Comparison of ENCODE assay signal across 18 cellular contexts in the genomic region with DNA sequence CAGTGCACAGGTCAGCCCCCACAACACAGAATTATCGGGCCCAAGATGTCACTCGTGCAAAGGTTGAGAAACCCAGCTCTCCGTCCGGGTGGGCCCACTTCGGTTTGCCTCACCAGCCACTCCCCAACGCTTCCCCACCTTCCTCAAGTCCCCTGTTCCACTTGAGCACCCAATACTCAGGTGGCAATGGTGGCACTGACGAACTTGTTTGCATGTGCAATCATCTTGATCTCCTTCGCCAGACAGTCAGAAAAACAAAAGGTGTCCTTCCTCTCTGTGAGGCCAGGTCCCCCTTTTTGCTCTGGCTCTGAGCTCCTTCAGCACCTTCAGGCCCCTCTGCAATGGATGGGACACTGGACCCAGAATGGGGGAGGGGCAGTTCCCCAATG. TPM values are rescaled to one million over a fixed set of nuclear protein-coding genes. Genes with fewer than 3 reads are reported as not detected.
DNase-seq lines count a peak whose midpoint lies in the region; ATAC-seq, FAIRE-seq and TF ChIP-seq lines count a peak whose summit lies in the region.
"Had no signal": no experiment of that assay in that cellular context is flagged by ENCODE, and none has a peak within 500 bp of the region (broad histone marks: within the 10 kb centered on the region; RNA-seq: fewer than 3 reads in every experiment).

No MANE protein-coding gene starts in this region.

- H2BK120ac ChIP-seq in IMR-90 (ENCODE audit: low read depth, low read length) = no peak overlapping the region

- no peak overlapping the region for H3K27ac ChIP-seq in CD8-positive, alpha-beta T cell (ENCODE audit: low read depth, low read length)
- H3K27ac ChIP-seq in IMR-90 (ENCODE audit: insufficient read depth, low read length) (no peak overlapping the region), astrocyte (ENCODE audit: low read depth, low read length) (no peak overlapping the region), ovary (no peak overlapping the region), tibial nerve (no peak overlapping the region)
- H3K27ac ChIP-seq: brain microvascular endothelial cell, GM23248, lower lobe of right lung had no signal

- H3K4me1 ChIP-seq in CD8-positive, alpha-beta T cell (ENCODE audit: insufficient read depth, low read length) = peaks cover 53% of the 10 kb centered on the region
- peaks cover 15% of the 10 kb centered on the region for H3K4me1 ChIP-seq in IMR-90 (ENCODE audit: control insufficient read depth, insufficient read depth, low read length)
- peaks cover 39% of the 10 kb centered on the region for H3K4me1 ChIP-seq in astrocyte (ENCODE audit: insufficient read depth, low read length)
- H3K4me1 ChIP-seq in ovary (ENCODE audit: insufficient read depth) = peaks cover 41% of the 10 kb centered on the region
- H3K4me1 ChIP-seq in tibial nerve = peaks cover 0 to 57% (median 29%) of the 10 kb centered on the region in 4 donors

- peaks cover 32 to 79% of the 10 kb centered on the region in 2 experiments for H3K79me1 ChIP-seq in IMR-90 (ENCODE audit: low read depth in 1 of 2, low read length in 2 of 2)

- no peak for FAIRE-seq in astrocyte (lab: Jason Lieb, UNC)

- BruUV-seq in IMR-90 (replicated peaks; lab: Mats Ljungman, UMichigan) = no TSS peak

- WGBS in IMR-90 (ENCODE audit: extremely low coverage in 2 of 2, insufficient read length in 1 of 2), 2 experiments = 100% methylated on average over 7 of the region's 8 CpGs; no CpG with 5 or more reads in 1 of the 2 experiments
- WGBS in ovary, 3 donors = 95 to 97% (median 96%) methylated on average over 8 of the region's 8 CpGs
- 95 to 96% methylated on average over 8 of the region's 8 CpGs for WGBS in tibial nerve, 2 donors

- no peaks in the 10 kb centered on the region for H3K27me3 Mint-ChIP-seq in CD8-positive, alpha-beta T cell (ENCODE audit: low read depth)
- H3K27me3 Mint-ChIP-seq in astrocyte (ENCODE audit: low read depth, unreplicated experiment) = no peaks in the 10 kb centered on the region
- H3K27me3 Mint-ChIP-seq in neural crest cell (ENCODE audit: low read depth) = no peaks in the 10 kb centered on the region
- H3K27me3 Mint-ChIP-seq: activated naive CD4-positive, alpha-beta T cell treated with anti-CD3 and anti-CD28 coated beads, Interleukin-2, amount 50 U/mL, for 24 hours had no signal

- peaks cover 26% of the 10 kb centered on the region for H3K36me3 Mint-ChIP-seq in CD8-positive, alpha-beta T cell
- H3K36me3 Mint-ChIP-seq in astrocyte (ENCODE audit: low read depth, unreplicated experiment) = peaks cover 11% of the 10 kb centered on the region
- H3K36me3 Mint-ChIP-seq in neural crest cell (ENCODE audit: low read depth) = peaks cover 3% of the 10 kb centered on the region

- dilution Hi-C loops in IMR-90 (cut with HindIII; ENCODE audit: low sequenced_read_pairs, unreplicated experiment) = no loop called here

- no peak overlapping the region for H3K56ac ChIP-seq in IMR-90 (ENCODE audit: extremely low read depth, insufficient read depth, low read length)

- H3K9me3 ChIP-seq in CD8-positive, alpha-beta T cell (ENCODE audit: low read length) = no peaks in the 10 kb centered on the region
- no peaks in the 10 kb centered on the region for H3K9me3 ChIP-seq in IMR-90 (ENCODE audit: control insufficient read depth, insufficient read depth, low read length)
- no peaks in the 10 kb centered on the region for H3K9me3 ChIP-seq in astrocyte (ENCODE audit: insufficient read depth, low read depth, low read length)
- H3K9me3 ChIP-seq in ovary = no peaks in the 10 kb centered on the region
- H3K9me3 ChIP-seq in tibial nerve = no peaks in the 10 kb centered on the region
- H3K9me3 ChIP-seq: lower lobe of right lung had no signal

- peaks cover 4% of the 10 kb centered on the region for H3K36me3 ChIP-seq in CD8-positive, alpha-beta T cell (ENCODE audit: insufficient read depth, low read length)
- peaks cover 2% of the 10 kb centered on the region; the same call in 1 of the 2 replicates for H3K36me3 ChIP-seq in IMR-90 (ENCODE audit: control insufficient read depth, insufficient read depth, low read length)
- no peaks in the 10 kb centered on the region for H3K36me3 ChIP-seq in astrocyte (ENCODE audit: insufficient read depth, low read length)
- H3K36me3 ChIP-seq in ovary = no peaks in the 10 kb centered on the region
- no peaks in the 10 kb centered on the region for H3K36me3 ChIP-seq in tibial nerve
- H3K36me3 ChIP-seq: brain microvascular endothelial cell, lower lobe of right lung had no signal

- DNase-seq in CD8-positive, alpha-beta T cell = no peak
- DNase-seq in IMR-90 = no peak
- DNase-seq in astrocyte (ENCODE audit: low read depth) = no peak
- DNase-seq in neural crest cell (ENCODE audit: low read depth, low spot score) = no peak
- DNase-seq in HT-29 (ENCODE audit: low spot score) = no peak
- DNase-seq in ovary = no peak
- DNase-seq in tibial nerve (ENCODE audit: low spot score in 2 of 2) = no peak
- DNase-seq in central memory CD4-positive, alpha-beta T cell = no peak
- DNase-seq: KBM-7, lower lobe of right lung, NCI-H1092 treated with DMSO at 0.1 percent for 48 hours, NCI-H69 had no signal

- H2BK20ac ChIP-seq in IMR-90 (ENCODE audit: low read depth, low read length) = no peak overlapping the region

- in situ Hi-C loops in IMR-90 (cut with MboI; ENCODE audit: low sequenced_read_pairs) = no loop called here

- no peak for TF ChIP-seq POLR2A in IMR-90 (IDR thresholded peaks at IDR 0.05; ENCODE audit: low read depth, low read length)
- no peak for TF ChIP-seq POLR2A in ovary (IDR thresholded peaks at IDR 0.05)
- no peak for TF ChIP-seq POLR2A in tibial nerve (IDR thresholded peaks at IDR 0.05)

- no peak overlapping the region for H3K4ac ChIP-seq in IMR-90 (ENCODE audit: low read depth, low read length)

- TF ChIP-seq EP300 in ovary (IDR thresholded peaks at IDR 0.05) (no peak), tibial nerve (IDR thresholded peaks at IDR 0.05) (no peak)

- H4K8ac ChIP-seq in IMR-90 (ENCODE audit: low read depth in 2 of 2, low read length in 2 of 2) = no peak overlapping the region

- H4K5ac ChIP-seq in IMR-90 (ENCODE audit: low read depth, low read length) = no peak overlapping the region

- H3K79me2 ChIP-seq in astrocyte (ENCODE audit: insufficient read depth, low read length) = peaks cover 58% of the 10 kb centered on the region

- no peak for TF ChIP-seq RAD21 in IMR-90 (IDR thresholded peaks at IDR 0.05; ENCODE audit: low read length)

- H2BK5ac ChIP-seq in IMR-90 (ENCODE audit: low read depth, low read length, poor library complexity, severe bottlenecking) = no peak overlapping the region

- no peak overlapping the region for H3K9ac ChIP-seq in IMR-90 (ENCODE audit: low read depth, low read length)
- no peak overlapping the region for H3K9ac ChIP-seq in astrocyte (ENCODE audit: low read length)
- H3K9ac ChIP-seq: GM23248 had no signal

- H2AFZ ChIP-seq in IMR-90 (replicated peaks; ENCODE audit: low read length, poor library complexity) = no peak overlapping the region
- H2AFZ ChIP-seq in astrocyte (ENCODE audit: low read depth, low read length) = no peak overlapping the region
- H2AFZ ChIP-seq: GM23248 had no signal

- no peaks in the 10 kb centered on the region for H3K27me3 ChIP-seq in CD8-positive, alpha-beta T cell (ENCODE audit: insufficient read depth, low read length)
- H3K27me3 ChIP-seq in IMR-90 (ENCODE audit: control insufficient read depth, insufficient read depth, low read length) (no peaks in the 10 kb centered on the region), astrocyte (ENCODE audit: insufficient read depth, low read length) (no peaks in the 10 kb centered on the region), ovary (no peaks in the 10 kb centered on the region), tibial nerve (no peaks in the 10 kb centered on the region)
- H3K27me3 ChIP-seq: brain microvascular endothelial cell had no signal

- peaks cover 21% of the 10 kb centered on the region for H3K9me1 ChIP-seq in IMR-90 (ENCODE audit: insufficient read depth, low read length)

- H3K4me2 ChIP-seq in IMR-90 (ENCODE audit: low read depth, low read length) = no peak overlapping the region
- peak overlapping the region; percentile 76 for H3K4me2 ChIP-seq in astrocyte (ENCODE audit: low read length)

- H3K18ac ChIP-seq in IMR-90 (ENCODE audit: low read depth, low read length) = no peak overlapping the region

- H3K9me3 Mint-ChIP-seq in CD8-positive, alpha-beta T cell = no peaks in the 10 kb centered on the region
- H3K9me3 Mint-ChIP-seq in astrocyte (ENCODE audit: unreplicated experiment) = peaks cover 3% of the 10 kb centered on the region
- H3K9me3 Mint-ChIP-seq in neural crest cell = no peaks in the 10 kb centered on the region
- H3K9me3 Mint-ChIP-seq: activated naive CD4-positive, alpha-beta T cell treated with anti-CD3 and anti-CD28 coated beads, Interleukin-2, amount 50 U/mL, for 24 hours had no signal

- no peak overlapping the region for H2BK15ac ChIP-seq in IMR-90 (ENCODE audit: low read depth, low read length)

- no peak for ATAC-seq in CD8-positive, alpha-beta T cell
- ATAC-seq in IMR-90 (ENCODE audit: low read depth) = no peak
- ATAC-seq: esophagus mucosa, lower lobe of right lung, Panc1 had no signal

- TF ChIP-seq CTCF in CD8-positive, alpha-beta T cell (IDR thresholded peaks at IDR 0.05) = no peak
- TF ChIP-seq CTCF in IMR-90 (conservative IDR thresholded peaks at IDR 0.05; ENCODE audit: low read depth, low read length) (no peak), astrocyte (IDR thresholded peaks at IDR 0.05; ENCODE audit: insufficient read depth, low read depth, low read length) (no peak), neural crest cell (conservative IDR thresholded peaks at IDR 0.05) (no peak), ovary (IDR thresholded peaks at IDR 0.05) (no peak), tibial nerve (IDR thresholded peaks at IDR 0.05) (no peak)

- H3K23ac ChIP-seq in IMR-90 (ENCODE audit: low read depth, low read length) = 0 out of 2 replicates have a peak overlapping the region, but pooled peaks have one; percentile 9

- H3K4me3 Mint-ChIP-seq in CD8-positive, alpha-beta T cell = peak overlapping the region; percentile 22
- peak overlapping the region; percentile 41 for H3K4me3 Mint-ChIP-seq in astrocyte (ENCODE audit: unreplicated experiment)
- H3K4me3 Mint-ChIP-seq in neural crest cell = peak overlapping the region; percentile 76

- peaks cover 74% of the 10 kb centered on the region for H3K4me1 Mint-ChIP-seq in CD8-positive, alpha-beta T cell (ENCODE audit: low read depth)
- H3K4me1 Mint-ChIP-seq in astrocyte (ENCODE audit: low read depth, unreplicated experiment) = peaks cover 50% of the 10 kb centered on the region
- peaks cover 49% of the 10 kb centered on the region for H3K4me1 Mint-ChIP-seq in neural crest cell

- H3K14ac ChIP-seq in IMR-90 (replicated peaks; ENCODE audit: low read depth, low read length) = no peak overlapping the region

- CTCF ChIA-PET in CD8-positive, alpha-beta T cell (lab: Charles Lee) = interaction anchor here (3.8 kb wide), 1 partner anchor 72 kb away, joined by 18 read pairs; no protein-coding TSS in a partner anchor
- CTCF ChIA-PET in IMR-90 (lab: Yijun Ruan, JAX) = no interaction called here

- peak overlapping the region; percentile 10 for H3K27ac Mint-ChIP-seq in CD8-positive, alpha-beta T cell
- H3K27ac Mint-ChIP-seq in astrocyte (ENCODE audit: unreplicated experiment) = peak overlapping the region; percentile 3
- H3K27ac Mint-ChIP-seq in neural crest cell (ENCODE audit: unreplicated experiment) = peak overlapping the region; percentile 84
- H3K27ac Mint-ChIP-seq: activated naive CD4-positive, alpha-beta T cell treated with anti-CD3 and anti-CD28 coated beads, Interleukin-2, amount 50 U/mL, for 24 hours had no signal

- H4K20me1 ChIP-seq in IMR-90 (ENCODE audit: insufficient read depth, low read length) (peaks cover 67% of the 10 kb centered on the region), astrocyte (ENCODE audit: insufficient read depth, low read length) (peaks cover 75% of the 10 kb centered on the region)

- H3K4me3 ChIP-seq in CD8-positive, alpha-beta T cell (ENCODE audit: low read depth, low read length) = no peak overlapping the region
- H3K4me3 ChIP-seq in IMR-90 (ENCODE audit: insufficient read depth, low read depth, low read length) (no peak overlapping the region), astrocyte (ENCODE audit: insufficient read depth, low read depth, low read length) (no peak overlapping the region), ovary (no peak overlapping the region), tibial nerve (no peak overlapping the region)
- H3K4me3 ChIP-seq: GM23248, lower lobe of right lung, SK-N-MC had no signal

- intact Hi-C loops in CD8-positive, alpha-beta T cell (cut with DNase I, micrococcal nuclease) = loop anchor here in 1 of 2 experiments (1.0 to 10.0 kb wide), 2 partner anchors 51 to 52 kb away; partner anchors contain the start of genes COG7, EARS2 and UBFD1
- intact Hi-C loops in IMR-90 (cut with micrococcal nuclease) (no loop called here), ovary (cut with DNase I) (loop anchor here in 1 of 4 donors (10.0 kb wide), 1 partner anchor 48 kb away; the partner anchor contains the start of genes EARS2 and UBFD1)

- H2AK9ac ChIP-seq in IMR-90 (replicated peaks; ENCODE audit: low read depth, low read length, poor library complexity) = peak overlapping the region; percentile 61

- POLR2A ChIA-PET in CD8-positive, alpha-beta T cell (lab: Charles Lee) = no interaction called here
- POLR2A ChIA-PET in IMR-90 (lab: Charles Lee; ENCODE audit: unreplicated experiment) = no interaction called here

- H2AK5ac ChIP-seq in IMR-90 (ENCODE audit: low read depth, low read length) = no peak overlapping the region

- H4K91ac ChIP-seq in IMR-90 (ENCODE audit: insufficient read depth, low read depth, low read length) = no peak overlapping the region

RNA-seq across cellular contexts. Expression of gene GGA2, which starts 3.7 kb away (rescaled TPM):
- 100 to 1,000 TPM; 220 to 239 TPM for total RNA-seq in CD8-positive, alpha-beta T cell
- total RNA-seq in IMR-90 (2012; rRNA removed) (16.5 and 23.9 TPM in 2 replicates), astrocyte (74.2 and 84.0 TPM in 2 replicates), neural crest cell (93.4 and 100 TPM in 2 replicates), ovary (100 to 1,000 TPM in 1 of 7 donors, 10 to 100 TPM in 6; 27.1 to 111 (median 83.3) TPM), tibial nerve (10 to 100 TPM; 29.9 to 40.6 (median 36.8) TPM)
- polyA plus RNA-seq in IMR-90 (2012; rRNA removed) (24.6 and 30.1 TPM in 2 replicates), ovary (100 to 1,000 TPM in 1 of 2 donors, 10 to 100 TPM in 1; 36.3 to 141 TPM)
- 10.5 and 11.2 TPM in 2 replicates for polyA plus RNA-seq in IMR-90 (2012; cell fraction: cytosol; rRNA removed)
- 35.3 and 69.6 TPM in 2 replicates for polyA plus RNA-seq in IMR-90 (2012; cell fraction: nucleus; rRNA removed; ENCODE audit: low replicate concordance)
- total RNA-seq in HT-29 (2014; rRNA removed; shearing (Covaris generic)) = 25.9 and 45.9 TPM in 2 replicates

RNA-seq across cellular contexts. Expression of gene EARS2, which starts 50.5 kb away (rescaled TPM):
- 1 to 10 TPM; 7.2 to 8.8 TPM for total RNA-seq in CD8-positive, alpha-beta T cell
- total RNA-seq in IMR-90 (2012; rRNA removed) (23.3 and 28.1 TPM in 2 replicates), astrocyte (19.4 and 24.4 TPM in 2 replicates), neural crest cell (27.5 and 27.9 TPM in 2 replicates), ovary (10 to 100 TPM; 11.1 to 29.0 (median 18.5) TPM), tibial nerve (10 to 100 TPM; 42.2 to 70.7 (median 57.1) TPM)
- polyA plus RNA-seq in IMR-90 (2012; rRNA removed) (37.7 and 37.8 TPM in 2 replicates), ovary (10 to 100 TPM in 1 of 2 donors, 1 to 10 TPM in 1; 9.5 to 26.7 TPM)
- 11.8 and 19.7 TPM in 2 replicates for polyA plus RNA-seq in IMR-90 (2012; cell fraction: cytosol; rRNA removed)
- polyA plus RNA-seq in IMR-90 (2012; cell fraction: nucleus; rRNA removed; ENCODE audit: low replicate concordance) = 32.3 and 45.8 TPM in 2 replicates
- 64.7 and 83.3 TPM in 2 replicates for total RNA-seq in HT-29 (2014; rRNA removed; shearing (Covaris generic))

RNA-seq across cellular contexts. Expression of gene UBFD1, which starts 50.9 kb away (rescaled TPM):
- total RNA-seq in CD8-positive, alpha-beta T cell = 10 to 100 TPM; 49.0 to 51.1 TPM
- total RNA-seq in IMR-90 (2012; rRNA removed) = 39.3 and 48.9 TPM in 2 replicates
- 48.4 and 55.0 TPM in 2 replicates for polyA plus RNA-seq in IMR-90 (2012; rRNA removed)
- 29.3 and 70.8 TPM in 2 replicates for polyA plus RNA-seq in IMR-90 (2012; cell fraction: cytosol; rRNA removed)
- 68.5 and 100.0 TPM in 2 replicates for polyA plus RNA-seq in IMR-90 (2012; cell fraction: nucleus; rRNA removed; ENCODE audit: low replicate concordance)
- 144 and 146 TPM in 2 replicates for total RNA-seq in astrocyte
- total RNA-seq in neural crest cell = 89.5 and 91.0 TPM in 2 replicates
- 67.3 and 94.4 TPM in 2 replicates for total RNA-seq in HT-29 (2014; rRNA removed; shearing (Covaris generic))
- 10 to 100 TPM; 45.2 to 67.4 (median 54.0) TPM for total RNA-seq in ovary
- polyA plus RNA-seq in ovary = 10 to 100 TPM; 13.8 to 55.1 TPM
- total RNA-seq in tibial nerve = 100 to 1,000 TPM in 1 of 4 donors, 10 to 100 TPM in 3; 70.5 to 110 (median 76.5) TPM

RNA-seq across cellular contexts. Expression of gene COG7, which starts 53.6 kb away (rescaled TPM):
- total RNA-seq in CD8-positive, alpha-beta T cell = 10 to 100 TPM; 13.3 to 14.7 TPM
- total RNA-seq in IMR-90 (2012; rRNA removed) (25.6 and 28.5 TPM in 2 replicates), astrocyte (17.9 and 19.8 TPM in 2 replicates), neural crest cell (18.8 and 18.9 TPM in 2 replicates), ovary (10 to 100 TPM; 16.5 to 21.5 (median 19.3) TPM), tibial nerve (10 to 100 TPM; 21.6 to 35.7 (median 24.8) TPM)
- polyA plus RNA-seq in IMR-90 (2012; rRNA removed) (43.7 and 49.2 TPM in 2 replicates), ovary (10 to 100 TPM; 13.8 to 15.1 TPM)
- 22.4 and 39.2 TPM in 2 replicates for polyA plus RNA-seq in IMR-90 (2012; cell fraction: cytosol; rRNA removed)
- polyA plus RNA-seq in IMR-90 (2012; cell fraction: nucleus; rRNA removed; ENCODE audit: low replicate concordance) = 79.3 and 108 TPM in 2 replicates
- total RNA-seq in HT-29 (2014; rRNA removed; shearing (Covaris generic)) = 17.5 and 18.3 TPM in 2 replicates

Comparison
In these comparisons a context has a peak if more than half of its experiments do, and no peak if none do; other contexts are left out.
1. H3K27ac Mint-ChIP-seq: peak in every context shown above with its lines; median percentile 84 in neural crest cell; 10 in CD8-positive, alpha-beta T cell; 3 in astrocyte.
2. H3K4me3 Mint-ChIP-seq: peak in every context shown above with its lines; median percentile 76 in neural crest cell; 41 in astrocyte; 22 in CD8-positive, alpha-beta T cell.